In genomic region chr10:14382022-14382421, GRCh38 we compare ENCODE assay signal across 9 cellular contexts. TPM values are rescaled to one million over a fixed set of nuclear protein-coding genes. Genes with fewer than 3 reads are reported as not detected.
DNase-seq lines count a peak whose midpoint lies in the region; ATAC-seq and TF ChIP-seq lines count a peak whose summit lies in the region.
"Had no signal": no experiment of that assay in that cellular context is flagged by ENCODE, and none has a peak within 500 bp of the region (broad histone marks: within the 10 kb centered on the region; RNA-seq: fewer than 3 reads in every experiment).

No MANE protein-coding gene starts in this region.

- H3K4me3 ChIP-seq in KMS-11 (IDR thresholded peaks at IDR 0.05; ENCODE audit: insufficient read depth, low read depth, low read length), result no peak overlapping the region
- H3K4me3 ChIP-seq in astrocyte of the spinal cord (ENCODE audit: low read depth, low read length), result no peak overlapping the region
- H3K4me3 ChIP-seq in adrenal gland, result no peak overlapping the region
- H3K4me3 ChIP-seq: GM23248 had no signal

- H3K36me3 ChIP-seq in KMS-11 (ENCODE audit: insufficient read depth), result no peaks in the 10 kb centered on the region
- H3K36me3 ChIP-seq in adrenal gland (replicated peaks in 1 of 2), result no peaks in the 10 kb centered on the region

- in situ Hi-C loops in astrocyte of the spinal cord (cut with HindIII; ENCODE audit: low sequenced_read_pairs), result no loop called here

- no peaks in the 10 kb centered on the region for H3K9me3 ChIP-seq in adrenal gland (replicated peaks in 1 of 3)

- no peaks in the 10 kb centered on the region for H4K20me1 ChIP-seq in KMS-11 (ENCODE audit: insufficient read depth)

- intact Hi-C loops in adrenal gland (cut with DNase I), result no loop called here

- H3K79me2 ChIP-seq in KMS-11 (ENCODE audit: insufficient read depth, low read depth), result no peaks in the 10 kb centered on the region

- TF ChIP-seq CTCF in KMS-11 (conservative IDR thresholded peaks at IDR 0.05; ENCODE audit: low read depth, low read length) (no peak), astrocyte of the spinal cord (IDR thresholded peaks at IDR 0.05; ENCODE audit: low read depth, low read length) (no peak), adrenal gland (IDR thresholded peaks at IDR 0.05) (no peak)

- no peak overlapping the region for H3K27ac ChIP-seq in KMS-11
- H3K27ac ChIP-seq in adrenal gland, result no peak overlapping the region
- H3K27ac ChIP-seq: GM23248 had no signal

- H2AFZ ChIP-seq in KMS-11 (ENCODE audit: low read depth), result no peak overlapping the region
- H2AFZ ChIP-seq: GM23248 had no signal

- peak overlapping the region; percentile 30 for H3K4me2 ChIP-seq in KMS-11

- WGBS in adrenal gland, 4 donors, result 59 to 71% (median 60%) methylated on average over 5 of the region's 5 CpGs

- DNase-seq in astrocyte of the spinal cord (ENCODE audit: low read depth, low spot score) (peak; percentile 85), LoVo (ENCODE audit: low spot score) (no peak), adrenal gland (no peak), NCI-H2029 (lab: John Stamatoyannopoulos, UW) (no peak)
- DNase-seq in stimulated activated CD8-positive, alpha-beta memory T cell treated with anti-CD3 and anti-CD28 coated beads, Interleukin-15, amount 100 ng/mL, for 48 hours (ENCODE audit: low read depth in 2 of 2), result peak; percentile 17 to 31
- DNase-seq: GM23248 had no signal

- ATAC-seq in GM21367 (IDR thresholded peaks at IDR 0.05; ENCODE audit: unreplicated experiment) (peak; percentile 57), GM19455 (IDR thresholded peaks at IDR 0.05; ENCODE audit: unreplicated experiment) (no peak)

- no peak overlapping the region for H3K9ac ChIP-seq in KMS-11
- H3K9ac ChIP-seq: GM23248 had no signal

- TF ChIP-seq POLR2A in adrenal gland (IDR thresholded peaks at IDR 0.05), result no peak

- H3K4me1 ChIP-seq in KMS-11 (ENCODE audit: low read depth, poor library complexity, severe bottlenecking) (peaks cover 18% of the 10 kb centered on the region), adrenal gland (replicated peaks in 1 of 2) (no peaks in the 10 kb centered on the region)

- no peaks in the 10 kb centered on the region for H3K27me3 ChIP-seq in KMS-11 (ENCODE audit: insufficient read depth, low read depth)
- no peaks in the 10 kb centered on the region for H3K27me3 ChIP-seq in adrenal gland

RNA-seq across cellular contexts. Expression of gene FRMD4A, which starts 51.3 kb away (rescaled TPM):
- 10 to 100 TPM; 11.4 to 29.6 (median 17.1) TPM for total RNA-seq in adrenal gland
- 10 to 100 TPM in 2 of 3 donors, 1 to 10 TPM in 1; 9.1 to 19.8 (median 13.1) TPM for polyA plus RNA-seq in adrenal gland

Comparison
In these comparisons a context has a peak if more than half of its experiments do, and no peak if none do; other contexts are left out.
1. DNase-seq: peak in astrocyte of the spinal cord (single experiment) and stimulated activated CD8-positive, alpha-beta memory T cell treated with anti-CD3 and anti-CD28 coated beads, Interleukin-15, amount 100 ng/mL, for 48 hours (2 of 2); none in LoVo (single experiment), adrenal gland (0 of 7) and NCI-H2029 (single experiment).